Comparison of ENCODE assay signal across 17 cellular contexts in genomic region chr4:7978907-7979651, GRCh38. TPM values are rescaled to one million over a fixed set of nuclear protein-coding genes. Genes with fewer than 3 reads are reported as not detected.
A peak's percentile ranks its signal among the peaks of the same experiment; 100 is the strongest.
DNase-seq lines count a peak whose midpoint lies in the region; ATAC-seq and TF ChIP-seq lines count a peak whose summit lies in the region.
"Had no signal": no experiment of that assay in that cellular context is flagged by ENCODE, and none has a peak within 500 bp of the region (broad histone marks: within the 10 kb centered on the region; RNA-seq: fewer than 3 reads in every experiment).

No MANE protein-coding gene starts in this region.

- no peak overlapping the region for H3K27ac ChIP-seq in SK-N-SH (ENCODE audit: low read depth in 2 of 2, low read length in 1 of 2)
- H3K27ac ChIP-seq in transverse colon, result peak overlapping the region; percentile 79 to 89 (median 86)
- peak overlapping the region in 7 of 59 donors; percentile 1 to 48 (median 18) for H3K27ac ChIP-seq in dorsolateral prefrontal cortex
- H3K27ac ChIP-seq in brain microvascular endothelial cell, result no peak overlapping the region
- H3K27ac ChIP-seq: prostate gland had no signal

- H3K9me3 ChIP-seq in SK-N-SH (no peaks in the 10 kb centered on the region), mucosa of descending colon (no peaks in the 10 kb centered on the region), transverse colon (no peaks in the 10 kb centered on the region)
- H3K9me3 ChIP-seq: prostate gland had no signal

- no peak overlapping the region for H3K9ac ChIP-seq in SK-N-SH

- peaks cover 34% of the 10 kb centered on the region for H3K4me1 Mint-ChIP-seq in central memory CD8-positive, alpha-beta T cell

- TF ChIP-seq EP300 in SK-N-SH (IDR thresholded peaks at IDR 0.05; ENCODE audit: borderline replicate concordance in 1 of 2, low read depth in 1 of 2, low read length in 1 of 2), result no peak
- TF ChIP-seq EP300 in transverse colon (IDR thresholded peaks at IDR 0.05; ENCODE audit: low read depth), result no peak

- no peak for TF ChIP-seq RAD21 in SK-N-SH (IDR thresholded peaks at IDR 0.05; ENCODE audit: low read length)

- H3K79me2 ChIP-seq in SK-N-SH (ENCODE audit: insufficient read depth), result no peaks in the 10 kb centered on the region

- in situ Hi-C loops in transverse colon (cut with MboI; ENCODE audit: low pct_ligation_motif_present in 1 of 4, low pct_unique_long_range_greater_than_20kb in 1 of 4, low sequenced_read_pairs in 3 of 4) (no loop called here), brain microvascular endothelial cell (cut with HindIII; ENCODE audit: low pct_ligation_motif_present, low sequenced_read_pairs) (no loop called here)

- H4K20me1 ChIP-seq in SK-N-SH (ENCODE audit: insufficient read depth), result no peaks in the 10 kb centered on the region

- H2AFZ ChIP-seq in SK-N-SH (ENCODE audit: low read depth), result no peak overlapping the region

- no peak overlapping the region for H3K4me3 Mint-ChIP-seq in central memory CD8-positive, alpha-beta T cell
- H3K4me3 Mint-ChIP-seq: activated naive CD8-positive, alpha-beta T cell treated with anti-CD3 and anti-CD28 coated beads, Interleukin-2, amount 50 U/mL, for 24 hours; CD4-positive, alpha-beta T cell had no signal

- H3K9me2 ChIP-seq in SK-N-SH, result no peaks in the 10 kb centered on the region

- POLR2A ChIA-PET in SK-N-SH (lab: Yijun Ruan, JAX), result no interaction called here

- CTCF ChIA-PET in SK-N-SH (lab: Yijun Ruan, JAX), result interaction anchor here (0.9 to 2.7 kb wide), 6 partner anchors 9 to 217 kb away, joined by 3 to 17 read pairs (median 6); no protein-coding TSS in a partner anchor

- intact Hi-C loops in mucosa of descending colon (cut with DNase I, micrococcal nuclease), result no loop called here
- intact Hi-C loops in transverse colon (cut with DNase I; ENCODE audit: low total_unique reads), result no loop called here
- intact Hi-C loops in dorsolateral prefrontal cortex (cut with DNase I), result no loop called here

- peak; percentile 49 for TF ChIP-seq POLR2A in transverse colon (IDR thresholded peaks at IDR 0.05)

- TF ChIP-seq CTCF in SK-N-SH (IDR thresholded peaks at IDR 0.05), result no peak
- TF ChIP-seq CTCF in mucosa of descending colon (IDR thresholded peaks at IDR 0.05), result no peak
- no peak for TF ChIP-seq CTCF in transverse colon (IDR thresholded peaks at IDR 0.05)
- no peak for TF ChIP-seq CTCF in dorsolateral prefrontal cortex (IDR thresholded peaks at IDR 0.05 in 54 of 56, conservative IDR thresholded peaks at IDR 0.05 in 2 of 56; ENCODE audit: low read depth in 1 of 56, partially characterized antibody in 56 of 56)
- TF ChIP-seq CTCF in brain microvascular endothelial cell (IDR thresholded peaks at IDR 0.05; ENCODE audit: low read depth, low read length, missing control alignments), result no peak

- peaks cover 4% of the 10 kb centered on the region for H3F3A ChIP-seq in SK-N-SH (replicated peaks; ENCODE audit: insufficient read depth)

- H3K36me3 ChIP-seq in SK-N-SH (replicated peaks in 1 of 2; ENCODE audit: control insufficient read depth in 1 of 2, insufficient read depth in 2 of 2, low read length in 1 of 2) (no peaks in the 10 kb centered on the region), mucosa of descending colon (ENCODE audit: low read depth) (peaks cover 3% of the 10 kb centered on the region), transverse colon (no peaks in the 10 kb centered on the region), brain microvascular endothelial cell (replicated peaks) (no peaks in the 10 kb centered on the region)
- H3K36me3 ChIP-seq: prostate gland had no signal

- H3K27ac Mint-ChIP-seq in central memory CD8-positive, alpha-beta T cell (ENCODE audit: low read depth), result peak overlapping the region; percentile 41
- H3K27ac Mint-ChIP-seq: CD4-positive, alpha-beta T cell had no signal

- H3K27me3 ChIP-seq in SK-N-SH (ENCODE audit: insufficient read depth), result no peaks in the 10 kb centered on the region
- no peaks in the 10 kb centered on the region for H3K27me3 ChIP-seq in transverse colon
- no peaks in the 10 kb centered on the region for H3K27me3 ChIP-seq in dorsolateral prefrontal cortex
- no peaks in the 10 kb centered on the region for H3K27me3 ChIP-seq in brain microvascular endothelial cell (replicated peaks)

- no peaks in the 10 kb centered on the region for H3K27me3 Mint-ChIP-seq in central memory CD8-positive, alpha-beta T cell
- H3K27me3 Mint-ChIP-seq: activated naive CD8-positive, alpha-beta T cell treated with anti-CD3 and anti-CD28 coated beads, Interleukin-2, amount 50 U/mL, for 24 hours; CD4-positive, alpha-beta T cell had no signal

- ATAC-seq in SK-N-SH treated with all-trans-retinoic acid at 6 μM for 48 hours, result no peak
- ATAC-seq in central memory CD8-positive, alpha-beta T cell (replicated peaks; ENCODE audit: extremely low read depth, poor library complexity, severe bottlenecking), result no peak
- peak; percentile 28 for ATAC-seq in mucosa of descending colon
- ATAC-seq: activated naive CD8-positive, alpha-beta T cell treated with anti-CD3 and anti-CD28 coated beads, Interleukin-2, amount 50 U/mL, for 24 hours had no signal

- WGBS in SK-N-SH (ENCODE audit: low lambda C conversion rate), result 89% methylated on average over 15 of the region's 17 CpGs
- 44 to 76% methylated on average over 4 to 11 of the region's 17 CpGs for WGBS in transverse colon (ENCODE audit: low coverage in 1 of 2), 2 donors

- DNase-seq in SK-N-SH (no peak), mucosa of descending colon (peak in 1 of 3 donors; percentile 71), transverse colon (no peak), dorsolateral prefrontal cortex (no peak), NCI-H1417 treated with DMSO at 0.1 percent for 48 hours (lab: John Stamatoyannopoulos, UW) (no peak), brain microvascular endothelial cell (no peak)
- DNase-seq in central memory CD8-positive, alpha-beta T cell (ENCODE audit: low spot score in 2 of 2), result no peak
- DNase-seq: activated CD4-positive, alpha-beta T cell treated with anti-CD3 and anti-CD28 coated beads for 48 hours; activated naive CD8-positive, alpha-beta T cell treated with anti-CD3 and anti-CD28 coated beads, Interleukin-2, amount 50 U/mL, for 24 hours; activated T-cell treated with anti-CD3 and anti-CD28 coated beads, Interleukin-2, amount 50 U/mL, for 1 hour; CD4-positive, alpha-beta T cell; erythroblast; hypothalamus; KBM-7; NCI-H446 treated with DMSO at 0.1 percent for 48 hours had no signal

- no peak overlapping the region for H3K4me2 ChIP-seq in SK-N-SH

- H3K36me3 Mint-ChIP-seq in central memory CD8-positive, alpha-beta T cell (ENCODE audit: insufficient read depth), result no peaks in the 10 kb centered on the region

- peaks cover 0 to 11% of the 10 kb centered on the region in 2 experiments; a peak in 2 of 4 replicates for H3K4me1 ChIP-seq in SK-N-SH (ENCODE audit: control insufficient read depth in 1 of 2, insufficient read depth in 2 of 2, low read depth in 1 of 2, low read length in 1 of 2)
- peaks cover 66% of the 10 kb centered on the region for H3K4me1 ChIP-seq in mucosa of descending colon (ENCODE audit: low read depth)
- peaks cover 7 to 54% (median 45%) of the 10 kb centered on the region in 4 donors for H3K4me1 ChIP-seq in transverse colon
- H3K4me1 ChIP-seq: prostate gland had no signal

- H3K4me3 ChIP-seq in SK-N-SH (ENCODE audit: low read depth in 2 of 2, low read length in 1 of 2) (no peak overlapping the region), mucosa of descending colon (no peak overlapping the region), transverse colon (no peak overlapping the region), dorsolateral prefrontal cortex (no peak overlapping the region), brain microvascular endothelial cell (ENCODE audit: low read depth, low read length) (no peak overlapping the region)
- H3K4me3 ChIP-seq: prostate gland had no signal

- no peaks in the 10 kb centered on the region for H3K9me3 Mint-ChIP-seq in central memory CD8-positive, alpha-beta T cell
- H3K9me3 Mint-ChIP-seq: activated naive CD8-positive, alpha-beta T cell treated with anti-CD3 and anti-CD28 coated beads, Interleukin-2, amount 50 U/mL, for 24 hours; CD4-positive, alpha-beta T cell had no signal

TF ChIP-seq in SK-N-SH, 30 proteins besides CTCF, POLR2A, EP300 and RAD21:
- peak; percentile 24; the same call in 1 of the 2 replicates for TF ChIP-seq USF1 (IDR thresholded peaks at IDR 0.05; ENCODE audit: borderline replicate concordance, low read depth)
- no peak for TF ChIP-seq TEAD4 (IDR thresholded peaks at IDR 0.05; ENCODE audit: borderline replicate concordance, insufficient read depth)
TF ChIP-seq in SK-N-SH: peak in this region for 1.

TF ChIP-seq in SK-N-SH treated with all-trans-retinoic acid at 6 μM for 48 hours, 23 proteins besides CTCF, POLR2A, EP300 and RAD21 (continues in another document):
- no peak for TF ChIP-seq CSDC2 (CRISPR knock-in tag; IDR thresholded peaks at IDR 0.05)
- TF ChIP-seq PPARA (CRISPR knock-in tag; IDR thresholded peaks at IDR 0.05; ENCODE audit: borderline replicate concordance), result no peak
- no peak for TF ChIP-seq OSR1 (CRISPR knock-in tag; IDR thresholded peaks at IDR 0.05)
- TF ChIP-seq RARB (CRISPR knock-in tag; IDR thresholded peaks at IDR 0.05), result no peak
- no peak for TF ChIP-seq TSHZ2 (CRISPR knock-in tag; IDR thresholded peaks at IDR 0.05)

RNA-seq across cellular contexts. Expression of gene AFAP1, which starts 39.4 kb away (rescaled TPM):
- polyA plus RNA-seq in SK-N-SH (2012; rRNA removed), result 40.6 and 67.9 TPM in 2 replicates
- 48.9 and 59.9 TPM in 2 replicates for polyA plus RNA-seq in SK-N-SH (2012; cell fraction: cytosol; rRNA removed)
- polyA plus RNA-seq in SK-N-SH (2012; cell fraction: nucleus; rRNA removed), result 89.8 and 105 TPM in 2 replicates
- 10 to 100 TPM; 31.4 to 59.1 (median 37.1) TPM for total RNA-seq in mucosa of descending colon
- total RNA-seq in transverse colon, result 10 to 100 TPM; 25.1 to 56.9 (median 26.4) TPM
- 10 to 100 TPM; 16.0 to 44.2 (median 28.5) TPM for total RNA-seq in dorsolateral prefrontal cortex

Comparison
In these comparisons a context has a peak if more than half of its experiments do, and no peak if none do; other contexts are left out.
1. H3K27ac ChIP-seq: peak in transverse colon (4 of 4); none in SK-N-SH (0 of 2) and brain microvascular endothelial cell (single experiment).